In the genomic region with DNA sequence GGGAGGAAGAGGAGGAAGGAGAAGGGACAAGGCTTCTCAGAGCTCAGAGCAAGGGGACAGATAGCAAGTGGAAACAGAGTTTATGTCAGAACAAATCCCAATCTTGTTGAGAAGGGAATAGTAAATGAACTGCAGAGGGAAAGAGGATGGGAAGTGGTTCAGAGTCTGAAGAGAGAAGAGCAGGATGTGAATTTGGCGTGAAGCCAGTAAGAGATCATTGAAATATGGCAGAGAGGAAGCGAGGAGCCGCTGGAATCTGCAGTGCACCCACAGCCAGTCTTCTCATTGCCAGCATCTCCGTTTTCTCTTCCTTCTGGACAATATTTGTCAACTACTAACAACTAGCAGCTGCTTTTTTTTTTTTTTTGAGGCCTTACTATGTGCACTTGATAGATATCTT, we compare ENCODE assay signal across 13 cellular contexts. TPM values are rescaled to one million over a fixed set of nuclear protein-coding genes. Genes with fewer than 3 reads are reported as not detected.
DNase-seq lines count a peak whose midpoint lies in the region; ATAC-seq, FAIRE-seq and TF ChIP-seq lines count a peak whose summit lies in the region.
"Had no signal": no experiment of that assay in that cellular context is flagged by ENCODE, and none has a peak within 500 bp of the region (broad histone marks: within the 10 kb centered on the region; RNA-seq: fewer than 3 reads in every experiment).

No MANE protein-coding gene starts in this region.

- ATAC-seq in SK-N-SH treated with all-trans-retinoic acid at 6 μM for 48 hours (peak; percentile 86), left lobe of liver (peak; percentile 20), GM18873 (IDR thresholded peaks at IDR 0.05; ENCODE audit: low FRiP score, unreplicated experiment) (no peak), GM19467 (IDR thresholded peaks at IDR 0.05; ENCODE audit: unreplicated experiment) (no peak), HG03175 (IDR thresholded peaks at IDR 0.05; ENCODE audit: unreplicated experiment) (no peak)
- ATAC-seq: activated CD8-positive, alpha-beta T cell treated with anti-CD3 and anti-CD28 coated beads, Interleukin-2, amount 10 ng/mL, durations not matched to agents 7 days and 5 days had no signal

- DNase-seq in Daoy (ENCODE audit: low read depth) (peak; percentile 55), HTR-8/SVneo (ENCODE audit: insufficient read length, low spot score) (peak; percentile 3), left lobe of liver (ENCODE audit: low spot score) (no peak)
- DNase-seq: activated CD8-positive, alpha-beta T cell treated with anti-CD3 and anti-CD28 coated beads, Interleukin-2, amount 10 ng/mL, durations not matched to agents 7 days and 5 days; CD4-positive, alpha-beta memory T cell; H7; stimulated activated naive CD4-positive, alpha-beta T cell treated with Interleukin-2 at 50 U/mL for 16 hours; uterus had no signal

- no peak for FAIRE-seq in HTR-8/SVneo (lab: Jason Lieb, UNC)
- FAIRE-seq: astrocyte had no signal

TF ChIP-seq in SK-N-SH treated with all-trans-retinoic acid at 6 μM for 48 hours, 23 proteins besides CTCF, POLR2A, EP300 and RAD21:
- TF ChIP-seq, protein P1, sequence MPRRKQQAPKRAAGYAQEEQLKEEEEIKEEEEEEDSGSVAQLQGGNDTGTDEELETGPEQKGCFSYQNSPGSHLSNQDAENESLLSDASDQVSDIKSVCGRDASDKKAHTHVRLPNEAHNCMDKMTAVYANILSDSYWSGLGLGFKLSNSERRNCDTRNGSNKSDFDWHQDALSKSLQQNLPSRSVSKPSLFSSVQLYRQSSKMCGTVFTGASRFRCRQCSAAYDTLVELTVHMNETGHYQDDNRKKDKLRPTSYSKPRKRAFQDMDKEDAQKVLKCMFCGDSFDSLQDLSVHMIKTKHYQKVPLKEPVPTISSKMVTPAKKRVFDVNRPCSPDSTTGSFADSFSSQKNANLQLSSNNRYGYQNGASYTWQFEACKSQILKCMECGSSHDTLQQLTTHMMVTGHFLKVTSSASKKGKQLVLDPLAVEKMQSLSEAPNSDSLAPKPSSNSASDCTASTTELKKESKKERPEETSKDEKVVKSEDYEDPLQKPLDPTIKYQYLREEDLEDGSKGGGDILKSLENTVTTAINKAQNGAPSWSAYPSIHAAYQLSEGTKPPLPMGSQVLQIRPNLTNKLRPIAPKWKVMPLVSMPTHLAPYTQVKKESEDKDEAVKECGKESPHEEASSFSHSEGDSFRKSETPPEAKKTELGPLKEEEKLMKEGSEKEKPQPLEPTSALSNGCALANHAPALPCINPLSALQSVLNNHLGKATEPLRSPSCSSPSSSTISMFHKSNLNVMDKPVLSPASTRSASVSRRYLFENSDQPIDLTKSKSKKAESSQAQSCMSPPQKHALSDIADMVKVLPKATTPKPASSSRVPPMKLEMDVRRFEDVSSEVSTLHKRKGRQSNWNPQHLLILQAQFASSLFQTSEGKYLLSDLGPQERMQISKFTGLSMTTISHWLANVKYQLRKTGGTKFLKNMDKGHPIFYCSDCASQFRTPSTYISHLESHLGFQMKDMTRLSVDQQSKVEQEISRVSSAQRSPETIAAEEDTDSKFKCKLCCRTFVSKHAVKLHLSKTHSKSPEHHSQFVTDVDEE (CRISPR knock-in tag; IDR thresholded peaks at IDR 0.05) = no peak
- TF ChIP-seq SNAI2 (CRISPR knock-in tag; IDR thresholded peaks at IDR 0.05) (no peak), PPARA (CRISPR knock-in tag; IDR thresholded peaks at IDR 0.05; ENCODE audit: borderline replicate concordance) (no peak), POU6F1 (CRISPR knock-in tag; IDR thresholded peaks at IDR 0.05; ENCODE audit: borderline replicate concordance, low read depth) (no peak), ZNF565 (CRISPR knock-in tag; conservative IDR thresholded peaks at IDR 0.05; ENCODE audit: low read depth) (no peak)

RNA-seq across cellular contexts. Expression of gene OLFML3, which starts 19.1 kb away (rescaled TPM):
- 2.3 and 2.4 TPM in 2 replicates for total RNA-seq in Daoy (2014; rRNA removed; shearing (Covaris generic))
- total RNA-seq in left lobe of liver = 3.7 TPM

Comparison
In these comparisons a context has a peak if more than half of its experiments do, and no peak if none do; other contexts are left out.
1. ATAC-seq: peak in SK-N-SH treated with all-trans-retinoic acid at 6 μM for 48 hours (single experiment) and left lobe of liver (single experiment); none in GM18873 (single experiment), GM19467 (single experiment) and HG03175 (single experiment).